18 cellular contexts compared by ENCODE assay signal in the genomic region with DNA sequence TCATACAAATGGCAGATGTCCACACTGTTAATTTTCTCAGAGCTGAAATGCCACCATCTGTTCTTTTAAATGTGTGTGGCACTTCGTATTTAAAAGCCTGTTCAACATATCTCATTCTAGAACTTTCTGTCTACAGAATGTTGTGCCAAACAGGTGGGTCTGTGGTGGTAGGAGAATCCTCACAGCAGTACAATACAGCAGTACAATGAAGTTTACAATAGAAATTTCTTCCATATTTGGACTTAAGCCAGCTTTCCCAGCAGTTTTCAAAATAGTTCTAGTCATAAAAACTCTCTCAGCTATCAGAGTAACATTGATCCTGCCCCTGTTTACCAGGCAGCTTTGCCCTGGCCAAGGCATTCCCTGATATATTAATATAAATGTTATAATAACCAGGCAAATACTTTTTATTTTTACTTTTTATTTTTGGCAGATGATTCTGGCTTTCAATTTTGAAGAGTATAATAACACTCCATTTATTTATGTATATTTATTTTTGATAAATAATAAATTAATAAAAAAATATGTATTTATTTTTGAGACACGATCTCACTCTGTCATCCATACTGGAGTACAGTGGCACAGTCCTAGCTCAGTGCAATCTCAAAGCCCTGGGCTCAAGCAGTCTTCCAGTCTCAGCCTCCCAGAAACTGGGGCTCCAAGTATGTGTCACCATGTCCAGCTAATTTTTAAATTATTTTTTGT.
"Had no signal": no experiment of that assay in that cellular context is flagged by ENCODE, and none has a peak within 500 bp of the region (broad histone marks: within the 10 kb centered on the region; RNA-seq: fewer than 3 reads in every experiment).

No MANE protein-coding gene starts in this region.

- H3K4me3 Mint-ChIP-seq: effector memory CD8-positive, alpha-beta T cell; natural killer cell; T-helper 1 cell treated with Interleukin-12 subunit alpha and Interleukin-12 subunit beta and Interleukin-4 antibody, amounts not matched to agents 30 μg/mL and 1 μg/mL, for 36 hours had no signal

- H3K27ac Mint-ChIP-seq: effector memory CD8-positive, alpha-beta T cell; natural killer cell; T-helper 1 cell treated with Interleukin-12 subunit alpha and Interleukin-12 subunit beta and Interleukin-4 antibody, amounts not matched to agents 30 μg/mL and 1 μg/mL, for 36 hours had no signal

- H3K27ac ChIP-seq: ascending aorta, epithelial cell of prostate, sigmoid colon had no signal

- H3K9me3 Mint-ChIP-seq: effector memory CD8-positive, alpha-beta T cell; natural killer cell; T-helper 1 cell treated with Interleukin-12 subunit alpha and Interleukin-12 subunit beta and Interleukin-4 antibody, amounts not matched to agents 30 μg/mL and 1 μg/mL, for 36 hours had no signal

- H3K4me1 ChIP-seq: ascending aorta, sigmoid colon had no signal

- H3K27me3 ChIP-seq: ascending aorta, sigmoid colon had no signal

- H3K36me3 ChIP-seq: ascending aorta, sigmoid colon had no signal

- H3K36me3 Mint-ChIP-seq: natural killer cell had no signal

- DNase-seq: activated CD4-positive, CD25-positive, alpha-beta regulatory T cell treated with anti-CD3 and anti-CD28 coated beads, Interleukin-2, amount 50 U/mL, for 72 hours; activated CD8-positive, alpha-beta memory T cell treated with anti-CD3 and anti-CD28 coated beads for 24 hours; activated CD8-positive, alpha-beta memory T cell treated with anti-CD3 and anti-CD28 coated beads, Interleukin-2, amount 50 U/mL, for 48 hours; activated effector memory CD4-positive, alpha-beta T cell treated with Interleukin-2 at 50 U/mL for 16 hours; activated naive CD4-positive, alpha-beta T cell treated with anti-CD3 and anti-CD28 coated beads, Interleukin-2, amount 50 U/mL, for 16 hours; activated T-cell treated with anti-CD3 and anti-CD28 coated beads, Interleukin-2, amount 50 U/mL, for 48 hours; cerebellar nuclear complex; effector memory CD8-positive, alpha-beta T cell; foreskin fibroblast; mesendoderm; natural killer cell; sigmoid colon; stimulated activated CD4-positive, alpha-beta T cell treated with anti-CD3 and anti-CD28 coated beads, Interleukin-1b, Interleukin-23, amount 100 ng/mL, for 48 hours; stimulated activated CD8-positive, alpha-beta memory T cell treated with anti-CD3 and anti-CD28 coated beads, Interleukin-4, amount 100 ng/mL, for 48 hours; stimulated activated naive CD4-positive, alpha-beta T cell had no signal

- ATAC-seq: effector memory CD8-positive, alpha-beta T cell; natural killer cell had no signal

- H3K9me3 ChIP-seq: ascending aorta, sigmoid colon had no signal

- H3K4me3 ChIP-seq: ascending aorta, sigmoid colon had no signal
